13 cellular contexts compared by ENCODE assay signal in the genomic region with DNA sequence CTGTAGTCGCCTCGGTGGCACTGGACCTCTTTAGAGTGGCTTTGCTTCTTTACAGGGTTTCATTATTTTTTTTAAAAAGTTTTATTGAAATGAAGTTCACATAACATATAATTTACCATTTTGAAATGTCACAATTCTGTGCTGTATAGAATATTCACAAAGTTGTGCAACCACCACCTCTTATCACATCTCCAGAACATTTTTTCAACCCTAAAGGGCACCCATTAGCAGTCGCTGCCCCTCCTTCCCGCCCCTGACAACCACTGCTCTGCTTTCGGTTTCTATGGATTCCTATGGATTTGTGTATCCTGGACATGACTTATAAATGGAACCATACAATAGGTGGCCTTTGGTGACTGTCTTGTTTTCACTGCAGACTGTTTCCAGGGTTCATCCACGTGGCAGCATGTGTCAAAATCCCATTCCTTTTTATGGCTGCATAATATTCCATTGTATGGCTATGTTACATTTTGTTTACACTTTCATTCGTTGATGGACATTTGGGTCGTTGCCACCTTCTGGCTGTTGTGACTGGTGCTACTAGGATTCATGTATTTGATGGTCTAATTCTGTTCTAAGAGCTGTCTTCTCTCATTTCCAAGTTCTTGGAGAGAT.
"Had no signal": no experiment of that assay in that cellular context is flagged by ENCODE, and none has a peak within 500 bp of the region (broad histone marks: within the 10 kb centered on the region; RNA-seq: fewer than 3 reads in every experiment).

No MANE protein-coding gene starts in this region.

- H2AFZ ChIP-seq: parathyroid adenoma had no signal

- H3K36me3 ChIP-seq: tibial artery had no signal

- H3K9ac ChIP-seq: parathyroid adenoma had no signal

- H3K27me3 ChIP-seq: esophagus muscularis mucosa, tibial artery had no signal

- H3K9me3 ChIP-seq: esophagus muscularis mucosa, tibial artery had no signal

- H3K27ac ChIP-seq: esophagus muscularis mucosa, parathyroid adenoma, tibial artery had no signal

- H3K4me1 Mint-ChIP-seq: activated B cell treated with CpG ODN at 0.5 μM for 24 hours; activated naive CD8-positive, alpha-beta T cell treated with anti-CD3 and anti-CD28 coated beads for 36 hours had no signal

- H3K4me1 ChIP-seq: parathyroid adenoma had no signal

- H3K27me3 Mint-ChIP-seq: activated B cell treated with CpG ODN at 0.5 μM for 24 hours; activated naive CD8-positive, alpha-beta T cell treated with anti-CD3 and anti-CD28 coated beads for 36 hours; stimulated activated naive B cell treated with anti-CD40 and anti-IgM and Interleukin-4, amounts not matched to agents 10 μg/mL and 1 μg/mL and 100 μg/mL, for 72 hours had no signal

- H3K4me3 ChIP-seq: esophagus muscularis mucosa, tibial artery had no signal

- H3K9me3 Mint-ChIP-seq: activated B cell treated with CpG ODN at 0.5 μM for 24 hours; activated naive CD8-positive, alpha-beta T cell treated with anti-CD3 and anti-CD28 coated beads for 36 hours; activated T-helper 1 cell treated with anti-CD3 and anti-CD28 coated beads, Interleukin-12 subunit alpha, Interleukin-12 subunit beta, Interleukin-2, Interleukin-4 antibody, amounts not matched to agents 30 ng/mL and 10 ng/mL and 1 ng/mL, durations not matched to agents 14 hours and 24 hours and 36 hours; stimulated activated naive B cell treated with anti-CD40 and anti-IgM and Interleukin-4, amounts not matched to agents 10 μg/mL and 1 μg/mL and 100 μg/mL, for 72 hours had no signal

- H3K27ac Mint-ChIP-seq: activated B cell treated with CpG ODN at 0.5 μM for 24 hours; activated naive CD8-positive, alpha-beta T cell treated with anti-CD3 and anti-CD28 coated beads for 36 hours; activated T-helper 1 cell treated with anti-CD3 and anti-CD28 coated beads, Interleukin-12 subunit alpha, Interleukin-12 subunit beta, Interleukin-2, Interleukin-4 antibody, amounts not matched to agents 30 ng/mL and 10 ng/mL and 1 ng/mL, durations not matched to agents 14 hours and 24 hours and 36 hours; stimulated activated naive B cell treated with anti-CD40 and anti-IgM and Interleukin-4, amounts not matched to agents 10 μg/mL and 1 μg/mL and 100 μg/mL, for 72 hours had no signal

- H3K4me3 Mint-ChIP-seq: activated B cell treated with CpG ODN at 0.5 μM for 24 hours; activated naive CD8-positive, alpha-beta T cell treated with anti-CD3 and anti-CD28 coated beads for 36 hours; activated T-helper 1 cell treated with anti-CD3 and anti-CD28 coated beads, Interleukin-12 subunit alpha, Interleukin-12 subunit beta, Interleukin-2, Interleukin-4 antibody, amounts not matched to agents 30 ng/mL and 10 ng/mL and 1 ng/mL, durations not matched to agents 14 hours and 24 hours and 36 hours; stimulated activated naive B cell treated with anti-CD40 and anti-IgM and Interleukin-4, amounts not matched to agents 10 μg/mL and 1 μg/mL and 100 μg/mL, for 72 hours had no signal

- ATAC-seq: stimulated activated naive B cell treated with anti-CD40 and anti-IgM and Interleukin-4, amounts not matched to agents 10 μg/mL and 1 μg/mL and 100 μg/mL, for 72 hours had no signal

- DNase-seq: activated B cell treated with CpG ODN at 0.5 μM for 24 hours; activated CD4-positive, alpha-beta T cell treated with anti-CD3 and anti-CD28 coated beads for 48 hours; activated naive CD8-positive, alpha-beta T cell treated with anti-CD3 and anti-CD28 coated beads for 36 hours; anterior cingulate cortex; foreskin fibroblast; retina; stimulated activated CD4-positive, alpha-beta T cell treated with anti-CD3 and anti-CD28 coated beads, Interleukin-4, amount 100 ng/mL, for 1 hour; stimulated activated naive B cell treated with anti-CD40 and anti-IgM and Interleukin-4, amounts not matched to agents 10 μg/mL and 1 μg/mL and 100 μg/mL, for 72 hours; T-helper 2 cell; tibial artery had no signal

- H3K36me3 Mint-ChIP-seq: activated naive CD8-positive, alpha-beta T cell treated with anti-CD3 and anti-CD28 coated beads for 36 hours had no signal
